In the genomic region with DNA sequence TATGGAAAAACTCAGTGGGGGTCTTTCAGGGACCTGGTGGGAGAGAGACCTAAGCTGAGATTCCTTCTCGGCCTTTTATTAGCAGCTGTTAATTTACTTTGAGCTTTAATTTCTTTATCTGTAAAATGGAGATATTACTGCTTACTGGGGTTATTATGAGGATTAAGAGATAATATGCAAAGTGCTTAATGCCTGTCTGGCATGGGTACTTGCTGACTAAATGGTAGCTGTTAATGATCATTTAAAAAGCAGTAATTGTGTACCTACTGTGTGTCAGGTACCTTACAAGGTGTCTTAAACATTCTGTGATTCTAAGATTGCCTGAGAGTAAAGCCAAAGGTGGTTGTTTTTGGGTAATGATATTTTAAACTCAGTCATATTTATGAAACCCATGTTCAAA, we compare ENCODE assay signal across 14 cellular contexts. TPM values are rescaled to one million over a fixed set of nuclear protein-coding genes. Genes with fewer than 3 reads are reported as not detected.
DNase-seq lines count a peak whose midpoint lies in the region; ATAC-seq, FAIRE-seq and TF ChIP-seq lines count a peak whose summit lies in the region.
"Had no signal": no experiment of that assay in that cellular context is flagged by ENCODE, and none has a peak within 500 bp of the region (broad histone marks: within the 10 kb centered on the region; RNA-seq: fewer than 3 reads in every experiment).

No MANE protein-coding gene starts in this region.

- no peak for FAIRE-seq in bronchial epithelial cell (lab: Jason Lieb, UNC)
- FAIRE-seq: A204.1 had no signal

- H3K4me1 ChIP-seq in lung (ENCODE audit: control insufficient read depth in 2 of 2, insufficient read depth in 2 of 2, low read length in 2 of 2) (peaks cover 4 to 7% of the 10 kb centered on the region in 2 donors), tibial nerve (peaks cover 0 to 61% (median 9%) of the 10 kb centered on the region in 4 donors)

- no peak for DNase-seq in activated naive CD4-positive, alpha-beta T cell treated with anti-CD3 and anti-CD28 coated beads, Interleukin-2, amount 10 ng/mL, durations not matched to agents 7 days and 5 days
- DNase-seq in activated naive CD4-positive, alpha-beta T cell treated with anti-CD3 and anti-CD28 coated beads, Interleukin-2, amount 50 U/mL, for 72 hours (ENCODE audit: low spot score in 2 of 2), result no peak
- no peak for DNase-seq in bronchial epithelial cell (ENCODE audit: low read depth)
- no peak for DNase-seq in lung (ENCODE audit: low spot score)
- DNase-seq in tibial nerve (ENCODE audit: low spot score in 2 of 2), result no peak
- DNase-seq in substantia nigra (lab: John Stamatoyannopoulos, UW), result no peak
- no peak for DNase-seq in GM19240 (ENCODE audit: insufficient read length, low spot score)
- DNase-seq: activated CD4-positive, alpha-beta T cell treated with anti-CD3 and anti-CD28 coated beads, Interleukin-2, amount 50 U/mL, for 4 hours; activated naive CD4-positive, alpha-beta T cell treated with anti-CD3 and anti-CD28 coated beads, Interleukin-2, amount 50 U/mL, for 16 hours; DND-41; NCI-H1105 treated with DMSO at 0.1 percent for 48 hours; NCI-H748 treated with DMSO at 0.1 percent for 48 hours had no signal

- H3K9me3 ChIP-seq in lung (ENCODE audit: control insufficient read depth in 2 of 2, insufficient read depth in 1 of 2, low read length in 1 of 2) (no peaks in the 10 kb centered on the region), tibial nerve (no peaks in the 10 kb centered on the region)

- H3K4me3 ChIP-seq in bronchial epithelial cell (ENCODE audit: low read depth, low read length) (peak overlapping the region; percentile 82), lung (peak overlapping the region; percentile 84), tibial nerve (peak overlapping the region; percentile 59 to 91 (median 68))

- H3K4me3 Mint-ChIP-seq in activated naive CD4-positive, alpha-beta T cell treated with anti-CD3 and anti-CD28 coated beads, Interleukin-2, amount 10 ng/mL, durations not matched to agents 7 days and 5 days, result peak overlapping the region; percentile 83

- no peak for TF ChIP-seq EP300 in tibial nerve (IDR thresholded peaks at IDR 0.05)

- H3K36me3 Mint-ChIP-seq in activated naive CD4-positive, alpha-beta T cell treated with anti-CD3 and anti-CD28 coated beads, Interleukin-2, amount 10 ng/mL, durations not matched to agents 7 days and 5 days, result peaks cover 40% of the 10 kb centered on the region
- H3K36me3 Mint-ChIP-seq in activated naive CD4-positive, alpha-beta T cell treated with anti-CD3 and anti-CD28 coated beads, Interleukin-2, amount 50 U/mL, for 72 hours, result no peaks in the 10 kb centered on the region

- 64 to 71% methylated on average over 1 of the region's 1 CpG for WGBS in lung, 2 donors
- 19 to 42% methylated on average over 1 of the region's 1 CpG for WGBS in tibial nerve, 2 donors

- H3K4me1 Mint-ChIP-seq in activated naive CD4-positive, alpha-beta T cell treated with anti-CD3 and anti-CD28 coated beads, Interleukin-2, amount 10 ng/mL, durations not matched to agents 7 days and 5 days, result peaks cover 14% of the 10 kb centered on the region

- TF ChIP-seq CTCF in bronchial epithelial cell (IDR thresholded peaks at IDR 0.05; ENCODE audit: insufficient read depth, low read length, severe bottlenecking) (no peak), lung (IDR thresholded peaks at IDR 0.05; ENCODE audit: control extremely low read depth, extremely low read depth) (no peak), tibial nerve (IDR thresholded peaks at IDR 0.05) (no peak)

- ATAC-seq in activated naive CD4-positive, alpha-beta T cell treated with anti-CD3 and anti-CD28 coated beads, Interleukin-2, amount 50 U/mL, for 72 hours, result no peak
- ATAC-seq in lung (ENCODE audit: insufficient read depth, low FRiP score), result no peak
- ATAC-seq in activated CD4-positive, CD25-positive, alpha-beta regulatory T cell treated with anti-CD3 and anti-CD28 coated beads, Interleukin-2, amount 50 U/mL, for 24 hours, result no peak

- peaks cover 28% of the 10 kb centered on the region for H3K27me3 Mint-ChIP-seq in activated naive CD4-positive, alpha-beta T cell treated with anti-CD3 and anti-CD28 coated beads, Interleukin-2, amount 10 ng/mL, durations not matched to agents 7 days and 5 days

- TF ChIP-seq POLR2A in tibial nerve (IDR thresholded peaks at IDR 0.05), result no peak

- no peaks in the 10 kb centered on the region for H3K9me3 Mint-ChIP-seq in activated naive CD4-positive, alpha-beta T cell treated with anti-CD3 and anti-CD28 coated beads, Interleukin-2, amount 10 ng/mL, durations not matched to agents 7 days and 5 days
- H3K9me3 Mint-ChIP-seq in activated naive CD4-positive, alpha-beta T cell treated with anti-CD3 and anti-CD28 coated beads, Interleukin-2, amount 50 U/mL, for 72 hours, result no peaks in the 10 kb centered on the region

- H3K36me3 ChIP-seq in bronchial epithelial cell (ENCODE audit: control insufficient read depth, insufficient read depth, low read length) (no peaks in the 10 kb centered on the region), lung (ENCODE audit: control insufficient read depth in 2 of 2, insufficient read depth in 2 of 2, low read length in 2 of 2) (no peaks in the 10 kb centered on the region), tibial nerve (no peaks in the 10 kb centered on the region)

- H3K27ac Mint-ChIP-seq in activated naive CD4-positive, alpha-beta T cell treated with anti-CD3 and anti-CD28 coated beads, Interleukin-2, amount 10 ng/mL, durations not matched to agents 7 days and 5 days, result no peak overlapping the region
- H3K27ac Mint-ChIP-seq in activated naive CD4-positive, alpha-beta T cell treated with anti-CD3 and anti-CD28 coated beads, Interleukin-2, amount 50 U/mL, for 72 hours, result no peak overlapping the region

- H3K27me3 ChIP-seq in bronchial epithelial cell (ENCODE audit: control insufficient read depth, insufficient read depth, low read length) (no peaks in the 10 kb centered on the region), lung (ENCODE audit: control insufficient read depth, insufficient read depth) (no peaks in the 10 kb centered on the region), tibial nerve (no peaks in the 10 kb centered on the region)

- CTCF ChIA-PET in activated naive CD4-positive, alpha-beta T cell treated with anti-CD3 and anti-CD28 coated beads, Interleukin-2, amount 10 ng/mL, durations not matched to agents 7 days and 5 days (lab: Charles Lee), result interaction anchor here (0.7 to 11.0 kb wide), 2 partner anchors 10 to 34 kb away, joined by 3 to 128 read pairs; no protein-coding TSS in a partner anchor

- H3K27ac ChIP-seq in lung (ENCODE audit: low read depth in 1 of 2, low read length in 1 of 2) (no peak overlapping the region), tibial nerve (peak overlapping the region in 3 of 4 donors; percentile 86 to 93 (median 89)), substantia nigra (ENCODE audit: low read depth, low read length, poor library complexity, severe bottlenecking) (no peak overlapping the region)

RNA-seq across cellular contexts. Expression of gene ITGA6, which starts 2.6 kb away (rescaled TPM):
- total RNA-seq in activated naive CD4-positive, alpha-beta T cell treated with anti-CD3 and anti-CD28 coated beads, Interleukin-2, amount 50 U/mL, for 72 hours, result 1 to 10 TPM; 3.4 to 5.0 TPM
- total RNA-seq in bronchial epithelial cell, result 191 and 390 TPM in 2 replicates
- 100 to 1,000 TPM in 1 of 2 donors, 10 to 100 TPM in 1; 84.7 to 105 TPM for total RNA-seq in lung
- 10 to 100 TPM; 13.2 to 19.1 TPM for polyA plus RNA-seq in lung
- 100 to 1,000 TPM; 254 to 586 (median 471) TPM for total RNA-seq in tibial nerve

Comparison
In these comparisons a context has a peak if more than half of its experiments do, and no peak if none do; other contexts are left out.
1. H3K27ac ChIP-seq: peak in tibial nerve (3 of 4); none in lung (0 of 2) and substantia nigra (single experiment).
2. RNA of gene ITGA6, which starts 2.6 kb away (total RNA-seq): 254 to 586 TPM in tibial nerve, 191 to 390 TPM in bronchial epithelial cell and 84.7 to 105 TPM in lung; 3.4 to 5.0 TPM in activated naive CD4-positive, alpha-beta T cell treated with anti-CD3 and anti-CD28 coated beads, Interleukin-2, amount 50 U/mL, for 72 hours; every median in the first group is over 10 times any median in the second.
3. Peak in every context shown above with its lines, with median percentiles within 50 percentile points of each other: H3K4me3 ChIP-seq.